Comparison of ENCODE assay signal across 8 cellular contexts in genomic region chr1:156193208-156193487, GRCh38. TPM values are rescaled to one million over a fixed set of nuclear protein-coding genes. Genes with fewer than 3 reads are reported as not detected.
DNase-seq lines count a peak whose midpoint lies in the region; ATAC-seq and TF ChIP-seq lines count a peak whose summit lies in the region.

No MANE protein-coding gene starts in this region.

- H3K27me3 Mint-ChIP-seq in activated T-helper 2 cell treated with anti-CD3 and anti-CD28 coated beads, Interferon-gamma antibody, Interleukin-2, Interleukin-4, amounts not matched to agents 10 μg/mL and 5 μg/mL and 100 μg/mL, durations not matched to agents 14 hours and 24 hours and 36 hours (ENCODE audit: low read depth), result no peaks in the 10 kb centered on the region
- H3K27me3 Mint-ChIP-seq in immature natural killer cell (ENCODE audit: low read depth in 3 of 3), result peaks cover 0 to 8% (median 2%) of the 10 kb centered on the region in 3 donors

- no peak for TF ChIP-seq CTCF in stomach (IDR thresholded peaks at IDR 0.05)

- H3K4me3 Mint-ChIP-seq in activated T-helper 2 cell treated with anti-CD3 and anti-CD28 coated beads, Interferon-gamma antibody, Interleukin-2, Interleukin-4, amounts not matched to agents 10 μg/mL and 5 μg/mL and 100 μg/mL, durations not matched to agents 14 hours and 24 hours and 36 hours (ENCODE audit: low read depth), result peak overlapping the region; percentile 95
- H3K4me3 Mint-ChIP-seq in immature natural killer cell, result peak overlapping the region; percentile 92 to 98 (median 93)

- peak overlapping the region; percentile 91 for H3K27ac Mint-ChIP-seq in activated T-helper 2 cell treated with anti-CD3 and anti-CD28 coated beads, Interferon-gamma antibody, Interleukin-2, Interleukin-4, amounts not matched to agents 10 μg/mL and 5 μg/mL and 100 μg/mL, durations not matched to agents 14 hours and 24 hours and 36 hours
- peak overlapping the region; percentile 89 to 94 (median 93) for H3K27ac Mint-ChIP-seq in immature natural killer cell

- peaks cover 52% of the 10 kb centered on the region for H3K36me3 Mint-ChIP-seq in activated T-helper 2 cell treated with anti-CD3 and anti-CD28 coated beads, Interferon-gamma antibody, Interleukin-2, Interleukin-4, amounts not matched to agents 10 μg/mL and 5 μg/mL and 100 μg/mL, durations not matched to agents 14 hours and 24 hours and 36 hours (ENCODE audit: low read depth)
- H3K36me3 Mint-ChIP-seq in immature natural killer cell, result peaks cover 0 to 4% (median 3%) of the 10 kb centered on the region in 3 donors

- no peak for TF ChIP-seq EP300 in stomach (IDR thresholded peaks at IDR 0.05)

- no peaks in the 10 kb centered on the region for H3K27me3 ChIP-seq in stomach

- 82 to 90% (median 86%) methylated on average over 7 of the region's 7 CpGs for WGBS in stomach, 5 donors

- H3K4me3 ChIP-seq in stomach, result peak overlapping the region; percentile 86 to 97 (median 94)

- peaks cover 0 to 27% (median 16%) of the 10 kb centered on the region in 4 donors for H3K36me3 ChIP-seq in stomach

- peak; percentile 48 for DNase-seq in NCI-H1092 treated with DMSO at 0.1 percent for 48 hours (lab: John Stamatoyannopoulos, UW)
- no peak for DNase-seq in NCI-H1092 (lab: John Stamatoyannopoulos, UW)
- DNase-seq in activated T-helper 2 cell treated with anti-CD3 and anti-CD28 coated beads, Interferon-gamma antibody, Interleukin-2, Interleukin-4, amounts not matched to agents 10 μg/mL and 5 μg/mL and 100 μg/mL, durations not matched to agents 14 hours and 24 hours and 36 hours (ENCODE audit: low spot score), result no peak
- DNase-seq in immature natural killer cell, result no peak
- DNase-seq in stomach, result no peak
- no peak for DNase-seq in kidney glomerular epithelial cell (lab: John Stamatoyannopoulos, UW)
- no peak for DNase-seq in central memory CD4-positive, alpha-beta T cell

- H3K9me3 Mint-ChIP-seq in activated T-helper 2 cell treated with anti-CD3 and anti-CD28 coated beads, Interferon-gamma antibody, Interleukin-2, Interleukin-4, amounts not matched to agents 10 μg/mL and 5 μg/mL and 100 μg/mL, durations not matched to agents 14 hours and 24 hours and 36 hours, result peaks cover 6% of the 10 kb centered on the region
- H3K9me3 Mint-ChIP-seq in immature natural killer cell, result no peaks in the 10 kb centered on the region

- no peak for ATAC-seq in HG03521 (IDR thresholded peaks at IDR 0.05; ENCODE audit: unreplicated experiment)

- no peaks in the 10 kb centered on the region for H3K9me3 ChIP-seq in stomach

- TF ChIP-seq POLR2A in stomach (IDR thresholded peaks at IDR 0.05), result no peak

- peaks cover 11 to 47% (median 35%) of the 10 kb centered on the region in 4 donors for H3K4me1 ChIP-seq in stomach

- intact Hi-C loops in activated T-helper 2 cell treated with anti-CD3 and anti-CD28 coated beads, Interferon-gamma antibody, Interleukin-2, Interleukin-4, amounts not matched to agents 10 μg/mL and 5 μg/mL and 100 μg/mL, durations not matched to agents 14 hours and 24 hours and 36 hours (cut with micrococcal nuclease), result loop anchor here (1.0 to 10.0 kb wide), 4 partner anchors 32 to 218 kb away; partner anchors contain the start of genes ARHGEF2, CCT3, SEMA4A and TSACC
- intact Hi-C loops in stomach (cut with DNase I; ENCODE audit: low total_unique reads), result no loop called here

- H3K27ac ChIP-seq in stomach, result peak overlapping the region; percentile 67 to 88 (median 86)

- H3K4me1 Mint-ChIP-seq in activated T-helper 2 cell treated with anti-CD3 and anti-CD28 coated beads, Interferon-gamma antibody, Interleukin-2, Interleukin-4, amounts not matched to agents 10 μg/mL and 5 μg/mL and 100 μg/mL, durations not matched to agents 14 hours and 24 hours and 36 hours (ENCODE audit: low read depth), result peaks cover 48% of the 10 kb centered on the region
- H3K4me1 Mint-ChIP-seq in immature natural killer cell, result peaks cover 37 to 52% of the 10 kb centered on the region in 2 donors

RNA-seq across cellular contexts. Expression of gene SLC25A44, which starts 0.8 kb away (rescaled TPM):
- total RNA-seq in activated T-helper 2 cell treated with anti-CD3 and anti-CD28 coated beads, Interferon-gamma antibody, Interleukin-2, Interleukin-4, amounts not matched to agents 10 μg/mL and 5 μg/mL and 100 μg/mL, durations not matched to agents 14 hours and 24 hours and 36 hours, result 62.6 and 63.7 TPM in 2 replicates
- polyA plus RNA-seq in immature natural killer cell (10 to 100 TPM in 2 of 3 donors, 1 to 10 TPM in 1; 5.5 to 21.5 (median 12.1) TPM), stomach (1 to 10 TPM; 5.4 to 9.0 (median 6.8) TPM)
- 1 to 10 TPM; 4.9 to 9.9 (median 7.2) TPM for total RNA-seq in stomach

RNA-seq across cellular contexts. Expression of gene PMF1, which starts 19.7 kb away (rescaled TPM):
- total RNA-seq in activated T-helper 2 cell treated with anti-CD3 and anti-CD28 coated beads, Interferon-gamma antibody, Interleukin-2, Interleukin-4, amounts not matched to agents 10 μg/mL and 5 μg/mL and 100 μg/mL, durations not matched to agents 14 hours and 24 hours and 36 hours, result 115 and 117 TPM in 2 replicates
- polyA plus RNA-seq in immature natural killer cell, result 100 to 1,000 TPM in 2 of 3 donors, 10 to 100 TPM in 1; 67.3 to 122 (median 100) TPM
- 10 to 100 TPM in 3 of 5 donors, 1 to 10 TPM in 2; 5.3 to 54.9 (median 15.6) TPM for total RNA-seq in stomach
- 10 to 100 TPM; 68.7 to 73.5 (median 68.8) TPM for polyA plus RNA-seq in stomach

RNA-seq across cellular contexts. Expression of gene SEMA4A, which starts 39.8 kb away (rescaled TPM):
- total RNA-seq in activated T-helper 2 cell treated with anti-CD3 and anti-CD28 coated beads, Interferon-gamma antibody, Interleukin-2, Interleukin-4, amounts not matched to agents 10 μg/mL and 5 μg/mL and 100 μg/mL, durations not matched to agents 14 hours and 24 hours and 36 hours, result 128 and 132 TPM in 2 replicates
- polyA plus RNA-seq in immature natural killer cell (10 to 100 TPM in 1 of 3 donors, 1 to 10 TPM in 2; 2.5 to 12.4 (median 3.2) TPM), stomach (10 to 100 TPM in 1 of 3 donors, 1 to 10 TPM in 2; 4.1 to 13.9 (median 4.7) TPM)
- 10 to 100 TPM in 2 of 5 donors, 1 to 10 TPM in 3; 2.6 to 23.3 (median 8.5) TPM for total RNA-seq in stomach

RNA-seq across cellular contexts. Expression of gene BGLAP, which starts 48.8 kb away (rescaled TPM):
- 1.7 and 2.2 TPM in 2 replicates for total RNA-seq in activated T-helper 2 cell treated with anti-CD3 and anti-CD28 coated beads, Interferon-gamma antibody, Interleukin-2, Interleukin-4, amounts not matched to agents 10 μg/mL and 5 μg/mL and 100 μg/mL, durations not matched to agents 14 hours and 24 hours and 36 hours
- polyA plus RNA-seq in immature natural killer cell, result not detected
- total RNA-seq in stomach, result not detected
- polyA plus RNA-seq in stomach, result 1 to 10 TPM in 2 of 3 donors, not detected in 1; 1.5 to 1.9 TPM

RNA-seq across cellular contexts. Expression of gene PAQR6, which starts 54.7 kb away (rescaled TPM):
- 5.8 and 7.1 TPM in 2 replicates for total RNA-seq in activated T-helper 2 cell treated with anti-CD3 and anti-CD28 coated beads, Interferon-gamma antibody, Interleukin-2, Interleukin-4, amounts not matched to agents 10 μg/mL and 5 μg/mL and 100 μg/mL, durations not matched to agents 14 hours and 24 hours and 36 hours
- polyA plus RNA-seq in immature natural killer cell (1 to 10 TPM; 1.3 to 2.5 (median 2.1) TPM), stomach (1 to 10 TPM; 1.4 to 4.3 (median 2.0) TPM)
- 1 to 10 TPM in 2 of 5 donors, under 1 TPM in 1, not detected in 2; 0.43 to 2.9 (median 2.0) TPM for total RNA-seq in stomach
